Comparison of ENCODE assay signal across 1 cellular context in the genomic region with DNA sequence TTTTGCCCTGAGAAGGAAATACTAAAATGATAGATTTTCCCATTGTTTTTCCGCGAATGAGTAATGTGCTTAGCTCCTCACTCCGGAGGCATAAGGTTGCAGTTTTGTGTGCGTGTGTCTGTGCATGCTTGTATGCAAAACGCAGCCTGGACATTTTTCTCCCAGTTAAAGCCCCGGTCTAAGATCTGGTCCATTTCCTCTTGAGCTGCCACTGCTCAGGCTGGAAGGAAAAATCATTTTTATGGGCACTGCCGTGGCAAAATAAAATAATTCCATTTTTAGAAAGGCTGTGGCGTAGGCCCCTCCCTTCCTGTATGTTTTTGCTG.
TF ChIP-seq lines count a peak whose summit lies in the region.

No MANE protein-coding gene starts in this region.

TF ChIP-seq in GM23338, 12 proteins besides CTCF, POLR2A, EP300 and RAD21 (continued from another document):
- no peak for TF ChIP-seq POLR2AphosphoS5 (IDR thresholded peaks at IDR 0.05; ENCODE audit: low read depth)
